ENCODE assay signal across 16 cellular contexts in the genomic region with DNA sequence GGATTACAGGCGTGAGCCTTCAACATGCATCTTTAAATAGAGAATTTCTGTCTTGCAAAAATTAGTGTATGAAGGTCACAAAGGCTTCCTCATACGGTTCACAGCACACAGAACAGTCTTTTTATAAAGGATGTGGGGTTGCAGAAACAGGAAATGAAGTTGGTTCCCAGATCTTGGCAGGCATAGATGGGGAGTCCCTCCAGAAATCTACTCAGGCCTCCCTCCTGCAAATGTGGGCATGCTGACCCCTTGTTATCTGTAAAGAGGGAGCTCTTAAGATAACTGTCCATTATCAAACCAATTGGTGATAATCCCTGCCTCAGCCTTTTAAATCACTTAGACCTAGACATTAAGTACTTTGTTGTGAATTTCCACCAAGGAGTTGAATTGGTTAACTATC. TPM values are rescaled to one million over a fixed set of nuclear protein-coding genes. Genes with fewer than 3 reads are reported as not detected.
DNase-seq lines count a peak whose midpoint lies in the region; ATAC-seq and FAIRE-seq lines count a peak whose summit lies in the region.
"Had no signal": no experiment of that assay in that cellular context is flagged by ENCODE, and none has a peak within 500 bp of the region (broad histone marks: within the 10 kb centered on the region; RNA-seq: fewer than 3 reads in every experiment).

No MANE protein-coding gene starts in this region.

- no peaks in the 10 kb centered on the region for H3K9me3 Mint-ChIP-seq in T-helper 1 cell treated with Interleukin-12 subunit alpha and Interleukin-12 subunit beta and Interleukin-4 antibody, amounts not matched to agents 30 μg/mL and 1 μg/mL, for 36 hours
- H3K9me3 Mint-ChIP-seq in T-cell, result no peaks in the 10 kb centered on the region
- no peaks in the 10 kb centered on the region for H3K9me3 Mint-ChIP-seq in naive thymus-derived CD8-positive, alpha-beta T cell
- H3K9me3 Mint-ChIP-seq: stimulated activated memory B cell treated with anti-CD40 and anti-IgM and Interleukin-4, amounts not matched to agents 10 μg/mL and 1 μg/mL and 100 μg/mL, for 72 hours had no signal

- H3K27me3 Mint-ChIP-seq in T-helper 1 cell treated with Interleukin-12 subunit alpha and Interleukin-12 subunit beta and Interleukin-4 antibody, amounts not matched to agents 30 μg/mL and 1 μg/mL, for 36 hours (ENCODE audit: low read depth), result peaks cover 8% of the 10 kb centered on the region
- H3K27me3 Mint-ChIP-seq in T-cell, result no peaks in the 10 kb centered on the region
- H3K27me3 Mint-ChIP-seq in naive thymus-derived CD8-positive, alpha-beta T cell, result no peaks in the 10 kb centered on the region
- H3K27me3 Mint-ChIP-seq: stimulated activated memory B cell treated with anti-CD40 and anti-IgM and Interleukin-4, amounts not matched to agents 10 μg/mL and 1 μg/mL and 100 μg/mL, for 72 hours had no signal

- no peak for FAIRE-seq in frontal cortex (lab: Jason Lieb, UNC)
- FAIRE-seq: kidney had no signal

- in situ Hi-C loops in KBM-7 (cut with MboI; ENCODE audit: low pct_unique_long_range_greater_than_20kb, low sequenced_read_pairs), result loop anchor here (25.0 kb wide), 1 partner anchor 270 kb away; no protein-coding TSS in a partner anchor

- peak overlapping the region; percentile 62 for H3K27ac Mint-ChIP-seq in T-helper 1 cell treated with Interleukin-12 subunit alpha and Interleukin-12 subunit beta and Interleukin-4 antibody, amounts not matched to agents 30 μg/mL and 1 μg/mL, for 36 hours
- H3K27ac Mint-ChIP-seq in T-cell, result peak overlapping the region in 1 of 2 donors; percentile 72
- H3K27ac Mint-ChIP-seq in naive thymus-derived CD8-positive, alpha-beta T cell, result peak overlapping the region in 8 of 10 donors; percentile 36 to 76 (median 64)
- H3K27ac Mint-ChIP-seq: stimulated activated memory B cell treated with anti-CD40 and anti-IgM and Interleukin-4, amounts not matched to agents 10 μg/mL and 1 μg/mL and 100 μg/mL, for 72 hours had no signal

- H3K4me3 Mint-ChIP-seq in T-helper 1 cell treated with Interleukin-12 subunit alpha and Interleukin-12 subunit beta and Interleukin-4 antibody, amounts not matched to agents 30 μg/mL and 1 μg/mL, for 36 hours, result no peak overlapping the region
- H3K4me3 Mint-ChIP-seq in T-cell, result peak overlapping the region in 1 of 3 donors; percentile 55
- H3K4me3 Mint-ChIP-seq in naive thymus-derived CD8-positive, alpha-beta T cell, result peak overlapping the region in 6 of 10 donors; percentile 42 to 68 (median 61)
- H3K4me3 Mint-ChIP-seq: stimulated activated memory B cell treated with anti-CD40 and anti-IgM and Interleukin-4, amounts not matched to agents 10 μg/mL and 1 μg/mL and 100 μg/mL, for 72 hours had no signal

- ATAC-seq in T-cell (replicated peaks in 1 of 4), result peak; percentile 50 to 81 (median 66)
- ATAC-seq in naive thymus-derived CD8-positive, alpha-beta T cell, result peak; percentile 43 to 49
- ATAC-seq: mucosa of descending colon; Panc1; stimulated activated memory B cell treated with anti-CD40 and anti-IgM and Interleukin-4, amounts not matched to agents 10 μg/mL and 1 μg/mL and 100 μg/mL, for 72 hours had no signal

- peaks cover 9% of the 10 kb centered on the region for H3K4me1 Mint-ChIP-seq in T-helper 1 cell treated with Interleukin-12 subunit alpha and Interleukin-12 subunit beta and Interleukin-4 antibody, amounts not matched to agents 30 μg/mL and 1 μg/mL, for 36 hours (ENCODE audit: low read depth)
- H3K4me1 Mint-ChIP-seq in T-cell, result peaks cover 14 to 18% (median 16%) of the 10 kb centered on the region in 3 donors
- H3K4me1 Mint-ChIP-seq in naive thymus-derived CD8-positive, alpha-beta T cell, result peaks cover 3 to 18% (median 15%) of the 10 kb centered on the region in 4 donors

- CTCF ChIA-PET in T-cell (lab: Charles Lee), result interaction anchor here in 1 of 2 donors (0.5 kb wide), 1 partner anchor 614 kb away, joined by 3 read pairs; no protein-coding TSS in a partner anchor

- POLR2A ChIA-PET in T-cell (lab: Charles Lee), result no interaction called here
- POLR2A ChIA-PET in naive thymus-derived CD8-positive, alpha-beta T cell (lab: Charles Lee), result no interaction called here

- no peaks in the 10 kb centered on the region for H3K36me3 Mint-ChIP-seq in T-helper 1 cell treated with Interleukin-12 subunit alpha and Interleukin-12 subunit beta and Interleukin-4 antibody, amounts not matched to agents 30 μg/mL and 1 μg/mL, for 36 hours (ENCODE audit: low read depth)
- no peaks in the 10 kb centered on the region for H3K36me3 Mint-ChIP-seq in T-cell
- no peaks in the 10 kb centered on the region for H3K36me3 Mint-ChIP-seq in naive thymus-derived CD8-positive, alpha-beta T cell
- H3K36me3 Mint-ChIP-seq: stimulated activated memory B cell treated with anti-CD40 and anti-IgM and Interleukin-4, amounts not matched to agents 10 μg/mL and 1 μg/mL and 100 μg/mL, for 72 hours had no signal

- DNase-seq in T-helper 1 cell (no peak), KBM-7 (peak; percentile 46), T-cell (no peak), NCI-H187 (lab: John Stamatoyannopoulos, UW) (no peak), frontal cortex (ENCODE audit: low spot score in 2 of 2) (no peak)
- peak in 2 of 10 donors; percentile 15 to 21 for DNase-seq in naive thymus-derived CD8-positive, alpha-beta T cell
- no peak for DNase-seq in stimulated activated CD4-positive, alpha-beta T cell treated with anti-CD3 and anti-CD28 coated beads, Interleukin-2, amount 100 ng/mL, for 48 hours
- DNase-seq: activated naive CD4-positive, alpha-beta T cell; body of pancreas; kidney; mucosa of descending colon; NCI-H1694 treated with DMSO at 0.1 percent for 48 hours; NCI-H524 had no signal

RNA-seq across cellular contexts. Expression of gene ZNF774, which starts 9.4 kb away (rescaled TPM):
- under 1 TPM; 0.61 to 0.85 (median 0.70) TPM for total RNA-seq in T-cell
- 1 to 10 TPM in 1 of 2 experiments, under 1 TPM in 1; 0.42 to 1.5 TPM for total RNA-seq in naive thymus-derived CD8-positive, alpha-beta T cell
- polyA plus RNA-seq in naive thymus-derived CD8-positive, alpha-beta T cell, result under 1 TPM in 2 of 3 donors, not detected in 1; 0.13 to 0.89 TPM
- total RNA-seq in frontal cortex, result 4.5 TPM

RNA-seq across cellular contexts. Expression of gene IQGAP1, which starts 45.4 kb away (rescaled TPM):
- total RNA-seq in T-cell (100 to 1,000 TPM; 125 to 158 (median 127) TPM), frontal cortex (44.8 TPM)
- total RNA-seq in naive thymus-derived CD8-positive, alpha-beta T cell, result 100 to 1,000 TPM; 101 to 110 TPM
- 100 to 1,000 TPM in 1 of 3 donors, 10 to 100 TPM in 2; 73.9 to 126 (median 74.2) TPM for polyA plus RNA-seq in naive thymus-derived CD8-positive, alpha-beta T cell
